Comparison of ENCODE assay signal across 22 cellular contexts in the genomic region with DNA sequence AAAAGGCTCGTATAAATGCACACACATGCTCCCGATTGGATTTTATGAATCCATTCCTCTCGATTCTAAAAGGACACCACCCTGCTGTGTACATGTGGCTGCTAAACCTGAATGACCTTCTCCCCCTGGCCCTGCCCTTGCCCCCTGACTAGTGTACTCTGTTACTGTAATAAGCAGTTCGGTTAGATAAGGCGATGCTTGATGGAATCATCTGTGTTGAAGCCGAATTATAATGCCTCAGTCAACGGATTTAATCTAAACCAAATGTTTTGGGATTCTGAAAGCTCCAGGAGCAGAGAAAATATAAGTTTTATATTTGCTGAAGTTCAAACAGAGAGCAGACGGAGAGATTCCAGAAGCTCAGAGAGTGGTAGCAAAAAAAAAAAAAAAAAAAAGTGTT.
"Had no signal": no experiment of that assay in that cellular context is flagged by ENCODE, and none has a peak within 500 bp of the region (broad histone marks: within the 10 kb centered on the region; RNA-seq: fewer than 3 reads in every experiment).

No MANE protein-coding gene starts in this region.

- H3K4me1 ChIP-seq: Peyer's patch, SJCRH30 had no signal

- H3K4me2 ChIP-seq: PC-9 had no signal

- H2AFZ ChIP-seq: PC-9 had no signal

- H3K9me3 ChIP-seq: MG63, Peyer's patch, SJCRH30 had no signal

- H3K36me3 ChIP-seq: MG63, Peyer's patch, SJCRH30 had no signal

- DNase-seq: IMR-90, Karpas-422, KG1, MG63, NCI-H1092, NCI-H1436, NCI-H187, NCI-H2029, NCI-H2081 treated with DMSO at 0.1 percent for 48 hours, NCI-H2171, NCI-H226, NCI-H446, NCI-H510A, NCI-H524 treated with DMSO at 0.1 percent for 48 hours, NCI-H774, OCI-M1, PC-9, Peyer's patch, SHP77 treated with DMSO at 0.1 percent for 48 hours, SJCRH30, SW 1271 had no signal

- FAIRE-seq: HepG2 had no signal

- H3K27ac ChIP-seq: PC-9, Peyer's patch, SJCRH30 had no signal

- H3K27me3 ChIP-seq: MG63, Peyer's patch, SJCRH30 had no signal

- H3K4me3 ChIP-seq: MG63, PC-9, Peyer's patch, SJCRH30 had no signal
